Comparison of ENCODE assay signal across 16 cellular contexts in the genomic region with DNA sequence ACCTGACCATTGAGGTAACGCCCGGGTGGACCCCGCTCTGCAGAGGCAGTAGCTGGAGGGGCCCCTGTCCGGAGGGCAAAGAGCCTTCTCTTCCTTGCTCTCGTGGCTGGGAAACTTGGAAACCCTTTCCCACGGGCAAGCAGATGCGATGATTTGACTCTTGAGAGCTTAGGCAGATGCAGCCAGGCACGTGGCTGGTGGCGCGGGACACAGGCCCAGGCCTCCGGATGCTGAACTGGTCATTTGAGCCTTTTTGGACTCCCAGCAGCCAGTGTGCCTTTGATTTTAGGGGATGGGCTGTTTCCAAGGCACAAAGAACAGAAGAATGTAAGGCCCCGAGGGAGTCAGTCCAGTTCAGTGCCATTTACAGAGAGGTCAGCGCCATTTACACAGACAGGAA. TPM values are rescaled to one million over a fixed set of nuclear protein-coding genes. Genes with fewer than 3 reads are reported as not detected.
"Had no signal": no experiment of that assay in that cellular context is flagged by ENCODE, and none has a peak within 500 bp of the region (broad histone marks: within the 10 kb centered on the region; RNA-seq: fewer than 3 reads in every experiment).

No MANE protein-coding gene starts in this region.

- H3K27ac ChIP-seq: cardiac muscle cell, esophagus muscularis mucosa, heart right ventricle, neutrophil, skin epidermis, thoracic aorta, VCaP had no signal

- H3K4me3 Mint-ChIP-seq: stimulated activated naive CD8-positive, alpha-beta T cell treated with anti-CD3 and anti-CD28 coated beads, Interleukin-15, amount 100 ng/mL, for 72 hours had no signal

- H3K9me3 Mint-ChIP-seq: stimulated activated naive CD8-positive, alpha-beta T cell treated with anti-CD3 and anti-CD28 coated beads, Interleukin-15, amount 100 ng/mL, for 72 hours had no signal

- DNase-seq: activated CD4-positive, alpha-beta T cell treated with anti-CD3 and anti-CD28 coated beads for 4 hours; activated naive CD4-positive, alpha-beta T cell treated with Interleukin-2 at 50 U/mL for 16 hours; stimulated activated CD4-positive, alpha-beta T cell treated with anti-CD3 and anti-CD28 coated beads, Interleukin-4, amount 100 ng/mL, for 4 hours; stimulated activated naive CD8-positive, alpha-beta T cell treated with anti-CD3 and anti-CD28 coated beads, Interleukin-15, amount 100 ng/mL, for 72 hours had no signal

- H3K4me1 Mint-ChIP-seq: stimulated activated naive CD8-positive, alpha-beta T cell treated with anti-CD3 and anti-CD28 coated beads, Interleukin-15, amount 100 ng/mL, for 72 hours had no signal

RNA-seq across cellular contexts. Expression of gene CCDC27, which starts 20.7 kb away (rescaled TPM):
- total RNA-seq: esophagus muscularis mucosa, fibroblast of villous mesenchyme, heart right ventricle, liver, mesenteric fat pad, pulmonary artery endothelial cell, thoracic aorta, urinary bladder had no signal

RNA-seq across cellular contexts. Expression of gene SMIM1, which starts 41.0 kb away (rescaled TPM):
- total RNA-seq: urinary bladder had no signal
